20 cellular contexts compared by ENCODE assay signal in genomic region chr1:214464303-214465287, GRCh38.
A peak's percentile ranks its signal among the peaks of the same experiment; 100 is the strongest.
DNase-seq lines count a peak whose midpoint lies in the region; ATAC-seq, FAIRE-seq and TF ChIP-seq lines count a peak whose summit lies in the region.
"Had no signal": no experiment of that assay in that cellular context is flagged by ENCODE, and none has a peak within 500 bp of the region (broad histone marks: within the 10 kb centered on the region; RNA-seq: fewer than 3 reads in every experiment).

No MANE protein-coding gene starts in this region.

- peaks cover 39 to 73% of the 10 kb centered on the region in 2 experiments for H3K79me1 ChIP-seq in IMR-90 (ENCODE audit: low read depth in 1 of 2, low read length in 2 of 2)

- no peak for TF ChIP-seq CTCF in IMR-90 (conservative IDR thresholded peaks at IDR 0.05; ENCODE audit: low read depth, low read length)
- no peak for TF ChIP-seq CTCF in RWPE1 (conservative IDR thresholded peaks at IDR 0.05; ENCODE audit: low read depth)
- TF ChIP-seq CTCF in keratinocyte (optimal IDR thresholded peaks at IDR 0.05 in 1 of 3, IDR thresholded peaks at IDR 0.05 in 1 of 3, conservative IDR thresholded peaks at IDR 0.05 in 1 of 3; ENCODE audit: extremely low read depth in 1 of 3, insufficient read depth in 2 of 3, low read length in 3 of 3) = no peak

- H3K56ac ChIP-seq in IMR-90 (ENCODE audit: extremely low read depth, insufficient read depth, low read length) = no peak overlapping the region

- no peak overlapping the region for H3K4ac ChIP-seq in IMR-90 (ENCODE audit: low read depth, low read length)

- H2BK120ac ChIP-seq in IMR-90 (ENCODE audit: low read depth, low read length) = no peak overlapping the region

- H3K14ac ChIP-seq in IMR-90 (replicated peaks; ENCODE audit: low read depth, low read length) = no peak overlapping the region

- no peak overlapping the region for H3K4me2 ChIP-seq in IMR-90 (ENCODE audit: low read depth, low read length)
- no peak overlapping the region for H3K4me2 ChIP-seq in keratinocyte (ENCODE audit: control insufficient read depth, extremely low read depth, insufficient read depth, low read depth, low read length)

- TF ChIP-seq RAD21 in IMR-90 (IDR thresholded peaks at IDR 0.05; ENCODE audit: low read length) = no peak

- 88% methylated on average over 18 of the region's 32 CpGs; no CpG with 5 or more reads in 1 of the 2 experiments for WGBS in IMR-90 (ENCODE audit: extremely low coverage in 2 of 2, insufficient read length in 1 of 2), 2 experiments

- CTCF ChIA-PET in IMR-90 (lab: Yijun Ruan, JAX) = no interaction called here
- CTCF ChIA-PET in RWPE1 (lab: Yijun Ruan, JAX) = no interaction called here
- CTCF ChIA-PET in activated CD8-positive, alpha-beta T cell treated with anti-CD3 and anti-CD28 coated beads, Interleukin-2, amount 10 ng/mL, durations not matched to agents 7 days and 5 days (lab: Charles Lee) = no interaction called here

- H3K27me3 ChIP-seq in IMR-90 (ENCODE audit: control insufficient read depth, insufficient read depth, low read length) = no peaks in the 10 kb centered on the region
- no peaks in the 10 kb centered on the region for H3K27me3 ChIP-seq in keratinocyte (ENCODE audit: control insufficient read depth, extremely low read depth, insufficient read depth, low read length)
- H3K27me3 ChIP-seq: colonic mucosa, foreskin keratinocyte, left lung, Peyer's patch had no signal

- dilution Hi-C loops in IMR-90 (cut with HindIII; ENCODE audit: low sequenced_read_pairs, unreplicated experiment) = no loop called here
- dilution Hi-C loops in keratinocyte (cut with MboI; ENCODE audit: extremely low pct_ligation_motif_present, low sequenced_read_pairs) = no loop called here

- H3K36me3 Mint-ChIP-seq in activated CD8-positive, alpha-beta T cell treated with anti-CD3 and anti-CD28 coated beads, Interleukin-2, amount 10 ng/mL, durations not matched to agents 7 days and 5 days (ENCODE audit: low read depth) = no peaks in the 10 kb centered on the region

- H3K4me1 ChIP-seq in IMR-90 (ENCODE audit: control insufficient read depth, insufficient read depth, low read length) = peaks cover 15% of the 10 kb centered on the region
- H3K4me1 ChIP-seq in keratinocyte (ENCODE audit: control insufficient read depth, extremely low read depth, insufficient read depth, low read length) = peaks cover 41% of the 10 kb centered on the region
- H3K4me1 ChIP-seq: colonic mucosa, Peyer's patch had no signal

- ATAC-seq in IMR-90 (ENCODE audit: low read depth) = no peak
- no peak for ATAC-seq in activated CD8-positive, alpha-beta T cell treated with anti-CD3 and anti-CD28 coated beads, Interleukin-2, amount 10 ng/mL, durations not matched to agents 7 days and 5 days
- ATAC-seq in HG02870 (IDR thresholded peaks at IDR 0.05; ENCODE audit: unreplicated experiment) = no peak
- no peak for ATAC-seq in HG03439 (IDR thresholded peaks at IDR 0.05; ENCODE audit: unreplicated experiment)
- ATAC-seq: left lung, SK-N-SH treated with all-trans-retinoic acid at 6 μM for 48 hours had no signal

- H3K18ac ChIP-seq in IMR-90 (ENCODE audit: low read depth, low read length) = no peak overlapping the region

- H4K8ac ChIP-seq in IMR-90 (ENCODE audit: low read depth in 2 of 2, low read length in 2 of 2) = no peak overlapping the region

- H3K9me3 Mint-ChIP-seq in activated CD8-positive, alpha-beta T cell treated with anti-CD3 and anti-CD28 coated beads, Interleukin-2, amount 10 ng/mL, durations not matched to agents 7 days and 5 days (ENCODE audit: insufficient read depth) = no peaks in the 10 kb centered on the region
- H3K9me3 Mint-ChIP-seq: HFFc6 had no signal

- no peak overlapping the region for H2BK5ac ChIP-seq in IMR-90 (ENCODE audit: low read depth, low read length, poor library complexity, severe bottlenecking)

- H2BK15ac ChIP-seq in IMR-90 (ENCODE audit: low read depth, low read length) = no peak overlapping the region

- H3K9me3 ChIP-seq in IMR-90 (ENCODE audit: control insufficient read depth, insufficient read depth, low read length) (no peaks in the 10 kb centered on the region), keratinocyte (ENCODE audit: control insufficient read depth, low read depth, low read length) (no peaks in the 10 kb centered on the region)
- H3K9me3 ChIP-seq: colonic mucosa, left lung, Peyer's patch had no signal

- H3K36me3 ChIP-seq in IMR-90 (ENCODE audit: control insufficient read depth, insufficient read depth, low read length) (peaks cover 14% of the 10 kb centered on the region), keratinocyte (ENCODE audit: control insufficient read depth in 2 of 2, extremely low read depth in 1 of 2, insufficient read depth in 2 of 2, low read length in 2 of 2) (peaks cover 13 to 30% of the 10 kb centered on the region in 2 experiments)
- H3K36me3 ChIP-seq: colonic mucosa, left lung, Peyer's patch had no signal

- no peak overlapping the region for H3K23ac ChIP-seq in IMR-90 (ENCODE audit: low read depth, low read length)

- no peaks in the 10 kb centered on the region for H3K4me1 Mint-ChIP-seq in activated CD8-positive, alpha-beta T cell treated with anti-CD3 and anti-CD28 coated beads, Interleukin-2, amount 10 ng/mL, durations not matched to agents 7 days and 5 days (ENCODE audit: low read depth)

- no TSS peak for BruUV-seq in IMR-90 (replicated peaks; lab: Mats Ljungman, UMichigan)

- no peak overlapping the region for H2AK9ac ChIP-seq in IMR-90 (replicated peaks; ENCODE audit: low read depth, low read length, poor library complexity)

- peak; percentile 32 for FAIRE-seq in keratinocyte (lab: Jason Lieb, UNC)

- H3K27ac ChIP-seq in IMR-90 (ENCODE audit: insufficient read depth, low read length) (no peak overlapping the region), RWPE1 (peak overlapping the region; percentile 54), keratinocyte (ENCODE audit: control insufficient read depth, insufficient read depth, low read length) (no peak overlapping the region), temporal lobe (ENCODE audit: low read depth, low read length) (peak overlapping the region; percentile 59)
- H3K27ac ChIP-seq: colonic mucosa, foreskin keratinocyte, left lung, Peyer's patch had no signal

- peaks cover 94% of the 10 kb centered on the region for H3K79me2 ChIP-seq in keratinocyte (ENCODE audit: control insufficient read depth, insufficient read depth, low read length)

- 0 out of 2 replicates have a peak overlapping the region, but pooled peaks have one; percentile 4 for H2AK5ac ChIP-seq in IMR-90 (ENCODE audit: low read depth, low read length)

- intact Hi-C loops in IMR-90 (cut with micrococcal nuclease) = no loop called here

- H3K9ac ChIP-seq in IMR-90 (ENCODE audit: low read depth, low read length) = no peak overlapping the region
- H3K9ac ChIP-seq in keratinocyte (ENCODE audit: control insufficient read depth, extremely low read depth, insufficient read depth, low read length) = no peak overlapping the region

- H3K4me3 ChIP-seq in IMR-90 (ENCODE audit: insufficient read depth, low read depth, low read length) = no peak overlapping the region
- H3K4me3 ChIP-seq in keratinocyte (ENCODE audit: control insufficient read depth in 2 of 3, extremely low read depth in 1 of 3, insufficient read depth in 2 of 3, low read depth in 1 of 3, low read length in 3 of 3) = no peak overlapping the region
- H3K4me3 ChIP-seq: colonic mucosa, left lung, Peyer's patch had no signal

- H3K9me1 ChIP-seq in IMR-90 (ENCODE audit: insufficient read depth, low read length) (peaks cover 30% of the 10 kb centered on the region), keratinocyte (ENCODE audit: control insufficient read depth, extremely low read depth, insufficient read depth, low read length) (no peaks in the 10 kb centered on the region)

- in situ Hi-C loops in IMR-90 (cut with MboI; ENCODE audit: low sequenced_read_pairs) = no loop called here

- no peak overlapping the region for H3K27ac Mint-ChIP-seq in activated CD8-positive, alpha-beta T cell treated with anti-CD3 and anti-CD28 coated beads, Interleukin-2, amount 10 ng/mL, durations not matched to agents 7 days and 5 days
- H3K27ac Mint-ChIP-seq: HFFc6 had no signal

- no peak for TF ChIP-seq POLR2A in IMR-90 (IDR thresholded peaks at IDR 0.05; ENCODE audit: low read depth, low read length)

- peaks cover 24% of the 10 kb centered on the region for H3K27me3 Mint-ChIP-seq in activated CD8-positive, alpha-beta T cell treated with anti-CD3 and anti-CD28 coated beads, Interleukin-2, amount 10 ng/mL, durations not matched to agents 7 days and 5 days (ENCODE audit: low read depth)

- DNase-seq in IMR-90 (no peak), RWPE1 (ENCODE audit: low spot score) (no peak), keratinocyte (ENCODE audit: low read depth, low spot score) (no peak)
- DNase-seq in activated CD8-positive, alpha-beta T cell treated with anti-CD3 and anti-CD28 coated beads, Interleukin-2, amount 10 ng/mL, durations not matched to agents 7 days and 5 days = no peak
- DNase-seq: activated CD4-positive, CD25-positive, alpha-beta regulatory T cell treated with anti-CD3 and anti-CD28 coated beads, Interleukin-2, amount 50 U/mL, for 72 hours; activated naive CD4-positive, alpha-beta T cell; colonic mucosa; COR-L47; foreskin keratinocyte; HFFc6; Kasumi-1; NCI-H1092 treated with DMSO at 0.1 percent for 48 hours; NCI-H774; Peyer's patch; stimulated activated CD4-positive, alpha-beta T cell treated with anti-CD3 and anti-CD28 coated beads, Interleukin-2, amount 100 ng/mL, for 48 hours had no signal

- POLR2A ChIA-PET in IMR-90 (lab: Charles Lee; ENCODE audit: unreplicated experiment) = interaction anchor here (0.6 kb wide), 1 partner anchor 453 kb away, joined by 5 read pairs; no protein-coding TSS in a partner anchor
- POLR2A ChIA-PET in RWPE1 (lab: Yijun Ruan, JAX; ENCODE audit: low non-redundant PET) = interaction anchor here (0.5 kb wide), 1 partner anchor 13 kb away, joined by 3 read pairs; no protein-coding TSS in a partner anchor
- POLR2A ChIA-PET in activated CD8-positive, alpha-beta T cell treated with anti-CD3 and anti-CD28 coated beads, Interleukin-2, amount 10 ng/mL, durations not matched to agents 7 days and 5 days (lab: Charles Lee) = no interaction called here

- H3K4me3 Mint-ChIP-seq in activated CD8-positive, alpha-beta T cell treated with anti-CD3 and anti-CD28 coated beads, Interleukin-2, amount 10 ng/mL, durations not matched to agents 7 days and 5 days = no peak overlapping the region
- H3K4me3 Mint-ChIP-seq: HFFc6 had no signal

- H2AFZ ChIP-seq in IMR-90 (replicated peaks; ENCODE audit: low read length, poor library complexity) (no peak overlapping the region), keratinocyte (ENCODE audit: control insufficient read depth, low read length) (no peak overlapping the region)

- no peak overlapping the region for H2BK20ac ChIP-seq in IMR-90 (ENCODE audit: low read depth, low read length)

- H4K20me1 ChIP-seq in IMR-90 (ENCODE audit: insufficient read depth, low read length) (peaks cover 45% of the 10 kb centered on the region), keratinocyte (ENCODE audit: control insufficient read depth, extremely low read depth, insufficient read depth, low read length) (no peaks in the 10 kb centered on the region)

- H4K91ac ChIP-seq in IMR-90 (ENCODE audit: insufficient read depth, low read depth, low read length) = no peak overlapping the region

- no peak overlapping the region for H4K5ac ChIP-seq in IMR-90 (ENCODE audit: low read depth, low read length)

TF ChIP-seq in IMR-90, 13 proteins besides CTCF, POLR2A, EP300 and RAD21 (continues in another document):
- no peak for TF ChIP-seq MAFK (IDR thresholded peaks at IDR 0.05; ENCODE audit: low read depth, low read length)
- TF ChIP-seq NFE2L2 (IDR thresholded peaks at IDR 0.05; ENCODE audit: low read depth, low read length) = no peak

Comparison
In these comparisons a context has a peak if more than half of its experiments do, and no peak if none do; other contexts are left out.
1. H3K27ac ChIP-seq: peak in RWPE1 (single experiment) and temporal lobe (single experiment); none in IMR-90 (single experiment) and keratinocyte (single experiment).